10 cellular contexts compared by ENCODE assay signal in genomic region chr2:106108351-106108750, GRCh38.
DNase-seq lines count a peak whose midpoint lies in the region; ATAC-seq, FAIRE-seq and TF ChIP-seq lines count a peak whose summit lies in the region.
"Had no signal": no experiment of that assay in that cellular context is flagged by ENCODE, and none has a peak within 500 bp of the region (broad histone marks: within the 10 kb centered on the region; RNA-seq: fewer than 3 reads in every experiment).

No MANE protein-coding gene starts in this region.

- BruUV-seq in HepG2 (replicated peaks; lab: Mats Ljungman, UMichigan): TSS peak; percentile 19

- POLR2A ChIA-PET in HepG2 (lab: Yijun Ruan, JAX): no interaction called here

- H3K36me3 Mint-ChIP-seq in HFFc6 (ENCODE audit: low read depth): 0 out of 2 replicates have a peak, but pooled peaks cover 6% of the 10 kb centered on the region
- peaks cover 29% of the 10 kb centered on the region for H3K36me3 Mint-ChIP-seq in activated T-cell treated with anti-CD3 and anti-CD28 coated beads, Interleukin-2, amount 50 U/mL, for 24 hours (ENCODE audit: low read depth)

- 89% methylated on average over 6 of the region's 6 CpGs for WGBS in HepG2 (ENCODE audit: low lambda C conversion rate)

- no peaks in the 10 kb centered on the region for H3K79me2 ChIP-seq in HepG2 (ENCODE audit: insufficient read depth, low read length)

- in situ Hi-C loops in HepG2 (cut with HindIII; ENCODE audit: extremely low pct_ligation_motif_present, low pct_unique_long_range_greater_than_20kb): no loop called here

- H3K4me3 Mint-ChIP-seq in HFFc6: no peak overlapping the region
- H3K4me3 Mint-ChIP-seq in activated T-cell treated with anti-CD3 and anti-CD28 coated beads, Interleukin-2, amount 50 U/mL, for 24 hours: no peak overlapping the region

- H3K4me1 Mint-ChIP-seq in HFFc6 (ENCODE audit: low read depth): no peaks in the 10 kb centered on the region
- H3K4me1 Mint-ChIP-seq in activated T-cell treated with anti-CD3 and anti-CD28 coated beads, Interleukin-2, amount 50 U/mL, for 24 hours (ENCODE audit: low read depth): peaks cover 4% of the 10 kb centered on the region

- peaks cover 4% of the 10 kb centered on the region for H3K4me1 ChIP-seq in HepG2 (ENCODE audit: insufficient read depth, low read length)

- no peak; the same call in 1 of the 2 replicates for TF ChIP-seq CTCF in HFFc6 (IDR thresholded peaks at IDR 0.05)
- peak; percentile 59 for TF ChIP-seq CTCF in HepG2 (CRISPR knock-in tag; IDR thresholded peaks at IDR 0.05)

- H3K9ac ChIP-seq in HepG2 (ENCODE audit: insufficient read depth, low read depth, low read length): no peak overlapping the region

- DNase-seq in Ammon's horn (ENCODE audit: low spot score) (peak; percentile 70), HFFc6 (peak; percentile 25), cerebellum (ENCODE audit: low spot score) (peak; percentile 60), HepG2 (ENCODE audit: low spot score) (no peak), DMS114 treated with DMSO at 0.1 percent for 48 hours (lab: John Stamatoyannopoulos, UW; ENCODE audit: unreplicated experiment) (no peak)
- no peak for DNase-seq in activated T-cell treated with anti-CD3 and anti-CD28 coated beads, Interleukin-2, amount 50 U/mL, for 24 hours
- DNase-seq: NCI-H1092 had no signal

- no peaks in the 10 kb centered on the region for H3K9me3 Mint-ChIP-seq in HFFc6
- no peaks in the 10 kb centered on the region for H3K9me3 Mint-ChIP-seq in activated T-cell treated with anti-CD3 and anti-CD28 coated beads, Interleukin-2, amount 50 U/mL, for 24 hours

- H2AFZ ChIP-seq in HepG2 (ENCODE audit: low read length): no peak overlapping the region

- FAIRE-seq in HepG2 (lab: Jason Lieb, UNC): no peak
- FAIRE-seq: TTC549 had no signal

- no peak for TF ChIP-seq POLR2A in HepG2 (IDR thresholded peaks at IDR 0.05; ENCODE audit: insufficient read depth in 1 of 2, low read depth in 2 of 2, low read length in 2 of 2)

- CTCF ChIA-PET in HepG2 (lab: Yijun Ruan, JAX; ENCODE audit: low intra/inter-chr PET ratio, low total read pairs): no interaction called here

- H4K20me1 ChIP-seq in HepG2 (ENCODE audit: insufficient read depth, low read length): no peaks in the 10 kb centered on the region

- no peaks in the 10 kb centered on the region for H3K9me3 ChIP-seq in HepG2 (ENCODE audit: low read length)

- H3K4me2 ChIP-seq in HepG2 (ENCODE audit: low read depth, low read length): no peak overlapping the region

- peaks cover 24 to 63% of the 10 kb centered on the region in 2 experiments for H3K36me3 ChIP-seq in HepG2 (replicated peaks in 1 of 2; ENCODE audit: control insufficient read depth in 1 of 2, insufficient read depth in 2 of 2, low read length in 2 of 2)

- H3K27me3 ChIP-seq in HepG2 (ENCODE audit: control insufficient read depth in 1 of 2, insufficient read depth in 2 of 2, low read length in 2 of 2): no peaks in the 10 kb centered on the region

- no peak for TF ChIP-seq EP300 in HepG2 (IDR thresholded peaks at IDR 0.05; ENCODE audit: low read depth in 2 of 2, low read length in 2 of 2)
- no peak for TF ChIP-seq EP300 in HepG2 (CRISPR knock-in tag; IDR thresholded peaks at IDR 0.05; ENCODE audit: borderline replicate concordance)

- H3K27ac ChIP-seq in HepG2 (ENCODE audit: extremely low read length, insufficient read depth, low read length): no peak overlapping the region

- H3K27me3 Mint-ChIP-seq in HFFc6 (ENCODE audit: insufficient read depth): no peaks in the 10 kb centered on the region; the same call in 1 of the 2 replicates
- H3K27me3 Mint-ChIP-seq in activated T-cell treated with anti-CD3 and anti-CD28 coated beads, Interleukin-2, amount 50 U/mL, for 24 hours: no peaks in the 10 kb centered on the region

- no peak overlapping the region for H3K27ac Mint-ChIP-seq in HFFc6
- H3K27ac Mint-ChIP-seq in activated T-cell treated with anti-CD3 and anti-CD28 coated beads, Interleukin-2, amount 50 U/mL, for 24 hours: no peak overlapping the region

- H3K4me3 ChIP-seq in HepG2 (replicated peaks in 1 of 3; ENCODE audit: insufficient read depth in 1 of 3, low read depth in 2 of 3, low read length in 3 of 3): no peak overlapping the region

- intact Hi-C loops in HepG2 (cut with micrococcal nuclease; ENCODE audit: unreplicated experiment): loop anchor here (5.0 kb wide), 1 partner anchor 474 kb away; no protein-coding TSS in a partner anchor

- ATAC-seq in HepG2 (peak; percentile 33), HG03520 (IDR thresholded peaks at IDR 0.05; ENCODE audit: unreplicated experiment) (no peak), HG03159 (IDR thresholded peaks at IDR 0.05; ENCODE audit: unreplicated experiment) (no peak)

- peak; percentile 32; the same call in 1 of the 2 replicates for TF ChIP-seq RAD21 in HepG2 (CRISPR knock-in tag; IDR thresholded peaks at IDR 0.05)

TF ChIP-seq in HepG2, 621 proteins besides CTCF, POLR2A, EP300 and RAD21:
- no peak for TF ChIP-seq ATM (IDR thresholded peaks at IDR 0.05; ENCODE audit: borderline replicate concordance)
- no peak for TF ChIP-seq ZBTB2 (CRISPR knock-in tag; IDR thresholded peaks at IDR 0.05; ENCODE audit: low read depth)
- TF ChIP-seq SMC3 (IDR thresholded peaks at IDR 0.05; ENCODE audit: low read length): peak; percentile 51; the same call in 1 of the 2 replicates
- TF ChIP-seq ARID2 (CRISPR knock-in tag; IDR thresholded peaks at IDR 0.05; ENCODE audit: borderline replicate concordance): no peak
- TF ChIP-seq STAG1 (CRISPR knock-in tag; IDR thresholded peaks at IDR 0.05): peak; percentile 71
- no peak for TF ChIP-seq BATF2 (CRISPR knock-in tag; IDR thresholded peaks at IDR 0.05)

Comparison
In these comparisons a context has a peak if more than half of its experiments do, and no peak if none do; other contexts are left out.
1. DNase-seq: peak in Ammon's horn (single experiment), HFFc6 (single experiment) and cerebellum (single experiment); none in HepG2 (single experiment), DMS114 treated with DMSO at 0.1 percent for 48 hours (single experiment) and activated T-cell treated with anti-CD3 and anti-CD28 coated beads, Interleukin-2, amount 50 U/mL, for 24 hours (single experiment).